ENCODE assay signal across 17 cellular contexts in genomic region chr17:82441686-82442487, GRCh38. TPM values are rescaled to one million over a fixed set of nuclear protein-coding genes. Genes with fewer than 3 reads are reported as not detected.
DNase-seq lines count a peak whose midpoint lies in the region; ATAC-seq, FAIRE-seq and TF ChIP-seq lines count a peak whose summit lies in the region.
"Had no signal": no experiment of that assay in that cellular context is flagged by ENCODE, and none has a peak within 500 bp of the region (broad histone marks: within the 10 kb centered on the region; RNA-seq: fewer than 3 reads in every experiment).

No MANE protein-coding gene starts in this region.

- no peak overlapping the region for H2BK15ac ChIP-seq in IMR-90 (ENCODE audit: low read depth, low read length)

- H3K9me3 ChIP-seq in IMR-90 (ENCODE audit: control insufficient read depth, insufficient read depth, low read length) (no peaks in the 10 kb centered on the region), SK-N-SH (no peaks in the 10 kb centered on the region)
- H3K9me3 ChIP-seq: A549 had no signal

- no peak overlapping the region for H3K14ac ChIP-seq in IMR-90 (replicated peaks; ENCODE audit: low read depth, low read length)

- no peaks in the 10 kb centered on the region for H3K27me3 ChIP-seq in IMR-90 (ENCODE audit: control insufficient read depth, insufficient read depth, low read length)
- no peaks in the 10 kb centered on the region for H3K27me3 ChIP-seq in bronchial epithelial cell (ENCODE audit: control insufficient read depth, insufficient read depth, low read length)
- no peaks in the 10 kb centered on the region for H3K27me3 ChIP-seq in SK-N-SH (ENCODE audit: insufficient read depth)

- intact Hi-C loops in IMR-90 (cut with micrococcal nuclease): no loop called here

- no peaks in the 10 kb centered on the region for H3K27me3 Mint-ChIP-seq in activated T-cell treated with anti-CD3 and anti-CD28 coated beads, Interleukin-2, amount 50 U/mL, for 24 hours
- H3K27me3 Mint-ChIP-seq: stimulated activated naive CD8-positive, alpha-beta T cell treated with anti-CD3 and anti-CD28 coated beads, Interleukin-15, amount 100 ng/mL, for 72 hours had no signal

- POLR2A ChIA-PET in IMR-90 (lab: Charles Lee; ENCODE audit: unreplicated experiment) (no interaction called here), SK-N-SH (lab: Yijun Ruan, JAX) (no interaction called here)

- H3K27ac ChIP-seq in IMR-90 (ENCODE audit: insufficient read depth, low read length) (no peak overlapping the region), SK-N-SH (ENCODE audit: low read depth in 2 of 2, low read length in 1 of 2) (peak overlapping the region in 1 of 2 experiments; percentile 3; a peak in 1 of 4 replicates)
- H3K27ac ChIP-seq: A549 had no signal

- H3K9me1 ChIP-seq in IMR-90 (ENCODE audit: insufficient read depth, low read length): no peaks in the 10 kb centered on the region; the same call in 1 of the 2 replicates

- no peaks in the 10 kb centered on the region for H3K9me2 ChIP-seq in SK-N-SH

- H3K4ac ChIP-seq in IMR-90 (ENCODE audit: low read depth, low read length): no peak overlapping the region

- in situ Hi-C loops in IMR-90 (cut with MboI; ENCODE audit: low sequenced_read_pairs): no loop called here

- no peak overlapping the region for H4K5ac ChIP-seq in IMR-90 (ENCODE audit: low read depth, low read length)

- WGBS in IMR-90 (ENCODE audit: extremely low coverage in 2 of 2, insufficient read length in 1 of 2), 2 experiments: 96% methylated on average over 12 of the region's 27 CpGs; no CpG with 5 or more reads in 1 of the 2 experiments
- WGBS in SK-N-SH (ENCODE audit: low lambda C conversion rate): 93% methylated on average over 20 of the region's 27 CpGs

- no peak overlapping the region for H2BK20ac ChIP-seq in IMR-90 (ENCODE audit: low read depth, low read length)

- H3K9me3 Mint-ChIP-seq in activated T-cell treated with anti-CD3 and anti-CD28 coated beads, Interleukin-2, amount 50 U/mL, for 24 hours: no peaks in the 10 kb centered on the region
- no peaks in the 10 kb centered on the region for H3K9me3 Mint-ChIP-seq in stimulated activated effector memory CD8-positive, alpha-beta T cell treated with anti-CD3 and anti-CD28 coated beads, Interleukin-12 subunit alpha, Interleukin-12 subunit beta, amount 100 ng/mL, for 72 hours
- H3K9me3 Mint-ChIP-seq: nephron; stimulated activated naive CD8-positive, alpha-beta T cell treated with anti-CD3 and anti-CD28 coated beads, Interleukin-15, amount 100 ng/mL, for 72 hours had no signal

- peaks cover 19% of the 10 kb centered on the region; the same call in 1 of the 2 replicates for H3K79me2 ChIP-seq in SK-N-SH (ENCODE audit: insufficient read depth)

- peaks cover 12% of the 10 kb centered on the region for H3K4me1 Mint-ChIP-seq in activated T-cell treated with anti-CD3 and anti-CD28 coated beads, Interleukin-2, amount 50 U/mL, for 24 hours (ENCODE audit: low read depth)
- H3K4me1 Mint-ChIP-seq in stimulated activated effector memory CD8-positive, alpha-beta T cell treated with anti-CD3 and anti-CD28 coated beads, Interleukin-12 subunit alpha, Interleukin-12 subunit beta, amount 100 ng/mL, for 72 hours: peaks cover 17% of the 10 kb centered on the region

- H3K9ac ChIP-seq in IMR-90 (ENCODE audit: low read depth, low read length): no peak overlapping the region
- H3K9ac ChIP-seq in SK-N-SH: no peak overlapping the region

- DNase-seq in activated T-cell treated with anti-CD3 and anti-CD28 coated beads, Interleukin-2, amount 50 U/mL, for 24 hours: peak; percentile 34
- no peak for DNase-seq in activated T-cell treated with anti-CD3 and anti-CD28 coated beads for 4 hours
- DNase-seq in IMR-90: no peak
- no peak for DNase-seq in bronchial epithelial cell (ENCODE audit: low read depth)
- no peak for DNase-seq in stimulated activated effector memory CD8-positive, alpha-beta T cell treated with anti-CD3 and anti-CD28 coated beads, Interleukin-12 subunit alpha, Interleukin-12 subunit beta, amount 100 ng/mL, for 72 hours (ENCODE audit: low spot score in 2 of 2)
- DNase-seq in RCC 7860 (ENCODE audit: low spot score): no peak
- DNase-seq in SK-N-SH: no peak
- DNase-seq in KG1 (lab: John Stamatoyannopoulos, UW): no peak
- DNase-seq: activated CD4-positive, alpha-beta T cell treated with anti-CD3 and anti-CD28 coated beads for 48 hours; activated T-cell treated with anti-CD3 and anti-CD28 coated beads, Interleukin-2, amount 50 U/mL, for 48 hours; Kasumi-1; mammary epithelial cell; stimulated activated naive CD8-positive, alpha-beta T cell treated with anti-CD3 and anti-CD28 coated beads, Interleukin-15, amount 100 ng/mL, for 72 hours; T-helper 9 cell had no signal

- H3K23ac ChIP-seq in IMR-90 (ENCODE audit: low read depth, low read length): no peak overlapping the region

- H3K79me1 ChIP-seq in IMR-90 (ENCODE audit: low read depth in 1 of 2, low read length in 2 of 2): peaks cover 0 to 15% of the 10 kb centered on the region in 2 experiments; a peak in 2 of 4 replicates

- CTCF ChIA-PET in IMR-90 (lab: Yijun Ruan, JAX) (no interaction called here), SK-N-SH (lab: Yijun Ruan, JAX) (interaction anchor here (0.7 to 2.2 kb wide), 4 partner anchors 16 to 236 kb away, joined by 3 to 9 read pairs (median 3); no protein-coding TSS in a partner anchor)

- no peak overlapping the region for H3K4me3 Mint-ChIP-seq in activated T-cell treated with anti-CD3 and anti-CD28 coated beads, Interleukin-2, amount 50 U/mL, for 24 hours
- H3K4me3 Mint-ChIP-seq in stimulated activated effector memory CD8-positive, alpha-beta T cell treated with anti-CD3 and anti-CD28 coated beads, Interleukin-12 subunit alpha, Interleukin-12 subunit beta, amount 100 ng/mL, for 72 hours: no peak overlapping the region
- H3K4me3 Mint-ChIP-seq: nephron; stimulated activated naive CD8-positive, alpha-beta T cell treated with anti-CD3 and anti-CD28 coated beads, Interleukin-15, amount 100 ng/mL, for 72 hours had no signal

- peaks cover 36% of the 10 kb centered on the region for H3K36me3 ChIP-seq in IMR-90 (ENCODE audit: control insufficient read depth, insufficient read depth, low read length)
- H3K36me3 ChIP-seq in bronchial epithelial cell (ENCODE audit: control insufficient read depth, insufficient read depth, low read length): peaks cover 8% of the 10 kb centered on the region
- peaks cover 7 to 54% of the 10 kb centered on the region in 2 experiments for H3K36me3 ChIP-seq in SK-N-SH (replicated peaks in 1 of 2; ENCODE audit: control insufficient read depth in 1 of 2, insufficient read depth in 2 of 2, low read length in 1 of 2)

- TF ChIP-seq POLR2A in IMR-90 (IDR thresholded peaks at IDR 0.05; ENCODE audit: low read depth, low read length): no peak

- H2BK120ac ChIP-seq in IMR-90 (ENCODE audit: low read depth, low read length): no peak overlapping the region

- no peak overlapping the region for H3K56ac ChIP-seq in IMR-90 (ENCODE audit: extremely low read depth, insufficient read depth, low read length)

- BruUV-seq in IMR-90 (replicated peaks; lab: Mats Ljungman, UMichigan): no TSS peak

- TF ChIP-seq RAD21 in IMR-90 (IDR thresholded peaks at IDR 0.05; ENCODE audit: low read length) (no peak), SK-N-SH (IDR thresholded peaks at IDR 0.05; ENCODE audit: low read length) (no peak)

- no peak overlapping the region for H3K4me3 ChIP-seq in IMR-90 (ENCODE audit: insufficient read depth, low read depth, low read length)
- no peak overlapping the region for H3K4me3 ChIP-seq in bronchial epithelial cell (ENCODE audit: low read depth, low read length)
- H3K4me3 ChIP-seq in SK-N-SH (ENCODE audit: low read depth in 2 of 2, low read length in 1 of 2): no peak overlapping the region
- H3K4me3 ChIP-seq: A549 had no signal

- no peak for TF ChIP-seq EP300 in SK-N-SH (IDR thresholded peaks at IDR 0.05; ENCODE audit: borderline replicate concordance in 1 of 2, low read depth in 1 of 2, low read length in 1 of 2)

- FAIRE-seq in bronchial epithelial cell (lab: Jason Lieb, UNC) (peak; percentile 47), RCC 7860 (lab: Jason Lieb, UNC) (no peak)
- FAIRE-seq: A549, G401.6 had no signal

- H4K91ac ChIP-seq in IMR-90 (ENCODE audit: insufficient read depth, low read depth, low read length): no peak overlapping the region

- H4K8ac ChIP-seq in IMR-90 (ENCODE audit: low read depth in 2 of 2, low read length in 2 of 2): no peak overlapping the region

- H2AFZ ChIP-seq in IMR-90 (replicated peaks; ENCODE audit: low read length, poor library complexity) (no peak overlapping the region), SK-N-SH (ENCODE audit: low read depth) (no peak overlapping the region)

- H2AK9ac ChIP-seq in IMR-90 (replicated peaks; ENCODE audit: low read depth, low read length, poor library complexity): peak overlapping the region; percentile 37

- dilution Hi-C loops in IMR-90 (cut with HindIII; ENCODE audit: low sequenced_read_pairs, unreplicated experiment): no loop called here

- no peak overlapping the region for H2AK5ac ChIP-seq in IMR-90 (ENCODE audit: low read depth, low read length)

- no peak overlapping the region for H3K18ac ChIP-seq in IMR-90 (ENCODE audit: low read depth, low read length)

- no peak overlapping the region for H2BK5ac ChIP-seq in IMR-90 (ENCODE audit: low read depth, low read length, poor library complexity, severe bottlenecking)

- peaks cover 12% of the 10 kb centered on the region for H3F3A ChIP-seq in SK-N-SH (replicated peaks; ENCODE audit: insufficient read depth)

- H4K20me1 ChIP-seq in IMR-90 (ENCODE audit: insufficient read depth, low read length) (peaks cover 18% of the 10 kb centered on the region), SK-N-SH (ENCODE audit: insufficient read depth) (peaks cover 13% of the 10 kb centered on the region; the same call in 1 of the 2 replicates)

- peak overlapping the region; percentile 33 for H3K27ac Mint-ChIP-seq in activated T-cell treated with anti-CD3 and anti-CD28 coated beads, Interleukin-2, amount 50 U/mL, for 24 hours
- H3K27ac Mint-ChIP-seq in stimulated activated effector memory CD8-positive, alpha-beta T cell treated with anti-CD3 and anti-CD28 coated beads, Interleukin-12 subunit alpha, Interleukin-12 subunit beta, amount 100 ng/mL, for 72 hours: peak overlapping the region; percentile 82
- H3K27ac Mint-ChIP-seq: nephron; stimulated activated naive CD8-positive, alpha-beta T cell treated with anti-CD3 and anti-CD28 coated beads, Interleukin-15, amount 100 ng/mL, for 72 hours had no signal

- TF ChIP-seq CTCF in IMR-90 (conservative IDR thresholded peaks at IDR 0.05; ENCODE audit: low read depth, low read length) (no peak), bronchial epithelial cell (IDR thresholded peaks at IDR 0.05; ENCODE audit: insufficient read depth, low read length, severe bottlenecking) (no peak), SK-N-SH (IDR thresholded peaks at IDR 0.05) (no peak)

- no peak for ATAC-seq in IMR-90 (ENCODE audit: low read depth)
- no peak for ATAC-seq in stimulated activated effector memory CD8-positive, alpha-beta T cell treated with anti-CD3 and anti-CD28 coated beads, Interleukin-12 subunit alpha, Interleukin-12 subunit beta, amount 100 ng/mL, for 72 hours
- ATAC-seq: A549 had no signal

- H3K4me2 ChIP-seq in IMR-90 (ENCODE audit: low read depth, low read length) (no peak overlapping the region), SK-N-SH (no peak overlapping the region)
- H3K4me2 ChIP-seq: A549 had no signal

- H3K4me1 ChIP-seq in IMR-90 (ENCODE audit: control insufficient read depth, insufficient read depth, low read length) (no peaks in the 10 kb centered on the region; the same call in 1 of the 2 replicates), SK-N-SH (ENCODE audit: control insufficient read depth in 1 of 2, insufficient read depth in 2 of 2, low read depth in 1 of 2, low read length in 1 of 2) (peaks cover 0 to 22% of the 10 kb centered on the region in 2 experiments; a peak in 1 of 4 replicates)
- H3K4me1 ChIP-seq: A549 had no signal

- H3K36me3 Mint-ChIP-seq in activated T-cell treated with anti-CD3 and anti-CD28 coated beads, Interleukin-2, amount 50 U/mL, for 24 hours (ENCODE audit: low read depth): peaks cover 64% of the 10 kb centered on the region
- peaks cover 87% of the 10 kb centered on the region for H3K36me3 Mint-ChIP-seq in stimulated activated effector memory CD8-positive, alpha-beta T cell treated with anti-CD3 and anti-CD28 coated beads, Interleukin-12 subunit alpha, Interleukin-12 subunit beta, amount 100 ng/mL, for 72 hours

RNA-seq across cellular contexts. Expression of gene CYBC1, which starts 8.7 kb away (rescaled TPM):
- total RNA-seq in IMR-90 (2012; rRNA removed): 61.1 and 75.1 TPM in 2 replicates
- polyA plus RNA-seq in IMR-90 (2012; rRNA removed): 76.7 and 89.0 TPM in 2 replicates
- 84.4 and 115 TPM in 2 replicates for polyA plus RNA-seq in IMR-90 (2012; cell fraction: cytosol; rRNA removed)
- 201 and 366 TPM in 2 replicates for polyA plus RNA-seq in IMR-90 (2012; cell fraction: nucleus; rRNA removed; ENCODE audit: low replicate concordance)
- total RNA-seq in bronchial epithelial cell: 31.3 and 33.8 TPM in 2 replicates
- 160 and 165 TPM in 2 replicates for polyA plus RNA-seq in SK-N-SH (2012; rRNA removed)
- 97.3 and 115 TPM in 2 replicates for polyA plus RNA-seq in SK-N-SH (2012; cell fraction: cytosol; rRNA removed)
- polyA plus RNA-seq in SK-N-SH (2012; cell fraction: nucleus; rRNA removed): 403 and 584 TPM in 2 replicates

RNA-seq across cellular contexts. Expression of gene NARF, which starts 16.7 kb away (rescaled TPM):
- total RNA-seq in IMR-90 (2012; rRNA removed): 70.8 and 83.7 TPM in 2 replicates
- polyA plus RNA-seq in IMR-90 (2012; rRNA removed): 88.8 and 94.8 TPM in 2 replicates
- polyA plus RNA-seq in IMR-90 (2012; cell fraction: cytosol; rRNA removed): 72.3 and 101 TPM in 2 replicates
- 89.0 and 135 TPM in 2 replicates for polyA plus RNA-seq in IMR-90 (2012; cell fraction: nucleus; rRNA removed; ENCODE audit: low replicate concordance)
- total RNA-seq in bronchial epithelial cell: 40.0 and 40.1 TPM in 2 replicates
- 128 and 130 TPM in 2 replicates for polyA plus RNA-seq in SK-N-SH (2012; rRNA removed)
- 90.6 and 112 TPM in 2 replicates for polyA plus RNA-seq in SK-N-SH (2012; cell fraction: cytosol; rRNA removed)
- polyA plus RNA-seq in SK-N-SH (2012; cell fraction: nucleus; rRNA removed): 222 and 289 TPM in 2 replicates

RNA-seq across cellular contexts. Expression of gene OGFOD3, which starts 23.5 kb away (rescaled TPM):
- total RNA-seq in IMR-90 (2012; rRNA removed): 24.4 and 25.3 TPM in 2 replicates
- polyA plus RNA-seq in IMR-90 (2012; rRNA removed): 33.4 and 34.5 TPM in 2 replicates
- polyA plus RNA-seq in IMR-90 (2012; cell fraction: cytosol; rRNA removed): 31.1 and 43.7 TPM in 2 replicates
- 18.5 and 32.9 TPM in 2 replicates for polyA plus RNA-seq in IMR-90 (2012; cell fraction: nucleus; rRNA removed; ENCODE audit: low replicate concordance)
- total RNA-seq in bronchial epithelial cell: 25.0 and 26.5 TPM in 2 replicates
- 57.1 and 68.2 TPM in 2 replicates for polyA plus RNA-seq in SK-N-SH (2012; rRNA removed)
- polyA plus RNA-seq in SK-N-SH (2012; cell fraction: cytosol; rRNA removed): 38.7 and 54.7 TPM in 2 replicates
- 67.2 and 94.3 TPM in 2 replicates for polyA plus RNA-seq in SK-N-SH (2012; cell fraction: nucleus; rRNA removed)

RNA-seq across cellular contexts. Expression of gene HEXD, which starts 23.7 kb away (rescaled TPM):
- 3.8 and 4.2 TPM in 2 replicates for total RNA-seq in IMR-90 (2012; rRNA removed)
- 9.2 and 9.5 TPM in 2 replicates for polyA plus RNA-seq in IMR-90 (2012; rRNA removed)
- polyA plus RNA-seq in IMR-90 (2012; cell fraction: cytosol; rRNA removed): 5.6 and 10.0 TPM in 2 replicates
- polyA plus RNA-seq in IMR-90 (2012; cell fraction: nucleus; rRNA removed; ENCODE audit: low replicate concordance): 76.9 and 127 TPM in 2 replicates
- 8.2 and 9.7 TPM in 2 replicates for total RNA-seq in bronchial epithelial cell
- polyA plus RNA-seq in SK-N-SH (2012; rRNA removed): 38.8 and 43.1 TPM in 2 replicates
- polyA plus RNA-seq in SK-N-SH (2012; cell fraction: cytosol; rRNA removed): 10.8 and 18.1 TPM in 2 replicates
- 328 and 454 TPM in 2 replicates for polyA plus RNA-seq in SK-N-SH (2012; cell fraction: nucleus; rRNA removed)
